18 cellular contexts compared by ENCODE assay signal in the genomic region with DNA sequence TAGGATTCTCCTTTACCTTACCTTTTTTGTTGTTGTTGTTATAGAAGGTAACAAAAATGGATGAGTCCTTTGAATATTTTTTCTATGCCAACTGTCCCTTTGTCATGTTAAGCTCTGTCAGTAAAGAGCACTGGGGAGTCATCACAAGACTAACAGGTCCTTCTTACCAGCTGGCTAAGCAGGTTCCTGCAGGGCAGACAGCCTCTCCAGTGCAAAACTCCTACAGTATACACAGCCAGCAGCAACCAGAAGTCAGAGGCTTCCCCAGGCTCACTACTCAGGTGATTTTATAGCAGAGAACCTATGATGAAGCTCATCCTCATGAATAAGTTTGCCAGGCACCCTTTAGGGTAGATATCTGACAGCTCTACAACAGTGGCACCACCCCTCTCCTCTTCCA.
DNase-seq lines count a peak whose midpoint lies in the region; ATAC-seq and TF ChIP-seq lines count a peak whose summit lies in the region.
"Had no signal": no experiment of that assay in that cellular context is flagged by ENCODE, and none has a peak within 500 bp of the region (broad histone marks: within the 10 kb centered on the region; RNA-seq: fewer than 3 reads in every experiment).

No MANE protein-coding gene starts in this region.

- no peaks in the 10 kb centered on the region for H3K36me3 Mint-ChIP-seq in activated CD8-positive, alpha-beta T cell treated with anti-CD3 and anti-CD28 coated beads, Interleukin-2, amount 10 ng/mL, durations not matched to agents 7 days and 5 days (ENCODE audit: low read depth)
- H3K36me3 Mint-ChIP-seq: CD8-positive, alpha-beta T cell; IgD-negative memory B cell had no signal

- ATAC-seq in omental fat pad (ENCODE audit: low FRiP score): no peak
- ATAC-seq in activated CD8-positive, alpha-beta T cell treated with anti-CD3 and anti-CD28 coated beads, Interleukin-2, amount 10 ng/mL, durations not matched to agents 7 days and 5 days: no peak
- ATAC-seq: A549; CD8-positive, alpha-beta T cell; HepG2 had no signal

- H3K4me1 Mint-ChIP-seq in activated CD8-positive, alpha-beta T cell treated with anti-CD3 and anti-CD28 coated beads, Interleukin-2, amount 10 ng/mL, durations not matched to agents 7 days and 5 days (ENCODE audit: low read depth): no peaks in the 10 kb centered on the region
- H3K4me1 Mint-ChIP-seq: IgD-negative memory B cell had no signal

- H3K4me1 ChIP-seq in HUES48 (ENCODE audit: control insufficient read depth, insufficient read depth, low read length): peaks cover 9% of the 10 kb centered on the region
- H3K4me1 ChIP-seq: A549, BLaER1 had no signal

- H3K9me3 ChIP-seq in HUES48 (ENCODE audit: control insufficient read depth, insufficient read depth, low read length): no peaks in the 10 kb centered on the region
- H3K9me3 ChIP-seq: A549, BLaER1 had no signal

- CTCF ChIA-PET in activated CD8-positive, alpha-beta T cell treated with anti-CD3 and anti-CD28 coated beads, Interleukin-2, amount 10 ng/mL, durations not matched to agents 7 days and 5 days (lab: Charles Lee): no interaction called here

- POLR2A ChIA-PET in activated CD8-positive, alpha-beta T cell treated with anti-CD3 and anti-CD28 coated beads, Interleukin-2, amount 10 ng/mL, durations not matched to agents 7 days and 5 days (lab: Charles Lee): no interaction called here

- no peak overlapping the region for H3K27ac Mint-ChIP-seq in activated CD8-positive, alpha-beta T cell treated with anti-CD3 and anti-CD28 coated beads, Interleukin-2, amount 10 ng/mL, durations not matched to agents 7 days and 5 days
- H3K27ac Mint-ChIP-seq: CD8-positive, alpha-beta T cell; IgD-negative memory B cell had no signal

- H3K4me3 Mint-ChIP-seq in activated CD8-positive, alpha-beta T cell treated with anti-CD3 and anti-CD28 coated beads, Interleukin-2, amount 10 ng/mL, durations not matched to agents 7 days and 5 days: no peak overlapping the region
- H3K4me3 Mint-ChIP-seq: CD8-positive, alpha-beta T cell; IgD-negative memory B cell had no signal

- H3K27me3 ChIP-seq in HUES48 (ENCODE audit: control insufficient read depth, insufficient read depth, low read length): no peaks in the 10 kb centered on the region
- H3K27me3 ChIP-seq: BLaER1 had no signal

- H3K27ac ChIP-seq in HUES48 (ENCODE audit: low read depth, low read length): peak overlapping the region; percentile 3
- H3K27ac ChIP-seq: 22Rv1, A549, BLaER1, GM23248 had no signal

- TF ChIP-seq CTCF in epithelial cell of esophagus (IDR thresholded peaks at IDR 0.05; ENCODE audit: insufficient read depth, low read depth, low read length, missing control alignments) (no peak), omental fat pad (IDR thresholded peaks at IDR 0.05) (no peak)

- no peaks in the 10 kb centered on the region for H3K36me3 ChIP-seq in HUES48 (ENCODE audit: control insufficient read depth, insufficient read depth, low read length)
- H3K36me3 ChIP-seq: BLaER1 had no signal

- H3K27me3 Mint-ChIP-seq in activated CD8-positive, alpha-beta T cell treated with anti-CD3 and anti-CD28 coated beads, Interleukin-2, amount 10 ng/mL, durations not matched to agents 7 days and 5 days (ENCODE audit: low read depth): no peaks in the 10 kb centered on the region
- H3K27me3 Mint-ChIP-seq: IgD-negative memory B cell had no signal

- peaks cover 13% of the 10 kb centered on the region for H3K9me3 Mint-ChIP-seq in activated CD8-positive, alpha-beta T cell treated with anti-CD3 and anti-CD28 coated beads, Interleukin-2, amount 10 ng/mL, durations not matched to agents 7 days and 5 days (ENCODE audit: insufficient read depth)

- no peak overlapping the region for H3K9ac ChIP-seq in HUES48 (ENCODE audit: low read depth, low read length)
- H3K9ac ChIP-seq: BLaER1, GM23248 had no signal

- H3K4me3 ChIP-seq in HUES48 (ENCODE audit: low read depth, low read length): no peak overlapping the region
- H3K4me3 ChIP-seq in epithelial cell of esophagus (ENCODE audit: low read length): no peak overlapping the region
- H3K4me3 ChIP-seq: A549, BLaER1, GM23248 had no signal

- peak; percentile 44 for DNase-seq in DMS53 (lab: John Stamatoyannopoulos, UW)
- DNase-seq in DMS53 treated with DMSO at 0.1 percent for 48 hours (lab: John Stamatoyannopoulos, UW; ENCODE audit: unreplicated experiment): no peak
- peak; percentile 30 for DNase-seq in epithelial cell of esophagus (ENCODE audit: low read depth)
- DNase-seq in islet precursor cell: peak; percentile 61
- DNase-seq in omental fat pad (ENCODE audit: low spot score): no peak
- DNase-seq in NCI-H2227 treated with DMSO at 0.1 percent for 48 hours (lab: John Stamatoyannopoulos, UW): no peak
- no peak for DNase-seq in activated CD8-positive, alpha-beta T cell treated with anti-CD3 and anti-CD28 coated beads, Interleukin-2, amount 10 ng/mL, durations not matched to agents 7 days and 5 days
- DNase-seq: AML-193; Calu3; CD8-positive, alpha-beta T cell; GM23248; H7 had no signal

Comparison
In these comparisons a context has a peak if more than half of its experiments do, and no peak if none do; other contexts are left out.
1. DNase-seq: peak in DMS53 (single experiment), epithelial cell of esophagus (single experiment) and islet precursor cell (single experiment); none in DMS53 treated with DMSO at 0.1 percent for 48 hours (single experiment), omental fat pad (single experiment), NCI-H2227 treated with DMSO at 0.1 percent for 48 hours (single experiment) and activated CD8-positive, alpha-beta T cell treated with anti-CD3 and anti-CD28 coated beads, Interleukin-2, amount 10 ng/mL, durations not matched to agents 7 days and 5 days (single experiment).